8 cellular contexts compared by ENCODE assay signal in genomic region chr12:56266634-56267442, GRCh38. TPM values are rescaled to one million over a fixed set of nuclear protein-coding genes. Genes with fewer than 3 reads are reported as not detected.
DNase-seq lines count a peak whose midpoint lies in the region; ATAC-seq and TF ChIP-seq lines count a peak whose summit lies in the region.

COQ10A (plus strand) TSS chr12:56266942; CDS start chr12:56267119, 177 bp downstream.

- H3F3A ChIP-seq in OCI-LY1 (ENCODE audit: insufficient read depth, low read length) = peaks cover 3% of the 10 kb centered on the region; the same call in 1 of the 2 replicates

- H3K79me2 ChIP-seq in OCI-LY1 (ENCODE audit: insufficient read depth, low read length) = no peaks in the 10 kb centered on the region

- no peaks in the 10 kb centered on the region for H3K9me2 ChIP-seq in OCI-LY1 (ENCODE audit: low read depth, low read length)

- WGBS in HUES64 = under 1% methylated on average over 71 of the region's 71 CpGs

- peak; percentile 56 for TF ChIP-seq CTCF in OCI-LY1 (IDR thresholded peaks at IDR 0.05; ENCODE audit: low read length)

- H3K4me1 ChIP-seq in HUES64 (ENCODE audit: insufficient read depth, low read length) (peaks cover 4% of the 10 kb centered on the region), OCI-LY1 (ENCODE audit: insufficient read depth, low read length, severe bottlenecking) (peaks cover 16% of the 10 kb centered on the region)

- peaks cover 26% of the 10 kb centered on the region for H3K36me3 ChIP-seq in HUES64 (ENCODE audit: insufficient read depth, low read length)
- peaks cover 19% of the 10 kb centered on the region; the same call in 1 of the 2 replicates for H3K36me3 ChIP-seq in OCI-LY1 (ENCODE audit: insufficient read depth, low read length)

- peak within 1 kb of the TSS; percentile 88 for H3K4me2 ChIP-seq in OCI-LY1 (ENCODE audit: low read length)

- DNase-seq in DMS 273 (lab: John Stamatoyannopoulos, UW; ENCODE audit: unreplicated experiment) (peak; percentile 95), activated T-cell treated with anti-CD3 and anti-CD28 coated beads for 1 hour (ENCODE audit: low read depth) (peak; percentile 85), epidermal melanocyte (ENCODE audit: insufficient read length, low spot score) (peak; percentile 91), middle frontal gyrus (ENCODE audit: extremely low spot score, low spot score) (peak; percentile 73)
- peak; percentile 79 to 84 for DNase-seq in stimulated activated CD8-positive, alpha-beta memory T cell treated with anti-CD3 and anti-CD28 coated beads, Interleukin-2, amount 100 ng/mL, for 48 hours (ENCODE audit: low read depth in 2 of 2)

- no peaks in the 10 kb centered on the region for H3K9me3 ChIP-seq in HUES64 (ENCODE audit: insufficient read depth, low read depth, low read length)
- no peaks in the 10 kb centered on the region for H3K9me3 ChIP-seq in OCI-LY1 (ENCODE audit: low read length)

- H4K20me1 ChIP-seq in OCI-LY1 (ENCODE audit: insufficient read depth, low read length) = no peaks in the 10 kb centered on the region

- H3K9ac ChIP-seq in HUES64 (ENCODE audit: low read depth, low read length) (peak within 1 kb of the TSS; percentile 90), OCI-LY1 (ENCODE audit: low read length) (peak within 1 kb of the TSS; percentile 64)

- H3K27ac ChIP-seq in HUES64 (ENCODE audit: low read depth, low read length) (peak within 1 kb of the TSS; percentile 92), OCI-LY1 (ENCODE audit: low read depth, low read length, poor library complexity, severe bottlenecking) (peak within 1 kb of the TSS; percentile 64)

- ATAC-seq in GM21423 (IDR thresholded peaks at IDR 0.05; ENCODE audit: unreplicated experiment) = peak; percentile 83

- H2AFZ ChIP-seq in OCI-LY1 (ENCODE audit: low read length) = 0 out of 2 replicates have a peak within 1 kb of the TSS, but pooled peaks have one; percentile 28

- H3K27me3 ChIP-seq in HUES64 (ENCODE audit: insufficient read depth, low read length) (no peaks in the 10 kb centered on the region), OCI-LY1 (ENCODE audit: insufficient read depth, low read length) (no peaks in the 10 kb centered on the region)

- H3K4me3 ChIP-seq in HUES64 (ENCODE audit: low read length) (peak within 1 kb of the TSS; percentile 84), OCI-LY1 (ENCODE audit: low read depth, low read length, poor library complexity, severe bottlenecking) (peak within 1 kb of the TSS; percentile 66)

RNA-seq across cellular contexts. Expression of gene COQ10A, which starts in this region (rescaled TPM):
- polyA plus RNA-seq in HUES64 (2013, experiment 1 of 2) = 11.8 TPM
- 14.3 TPM for polyA plus RNA-seq in HUES64 (2013, experiment 2 of 2)

Comparison
In these comparisons a context has a peak if more than half of its experiments do, and no peak if none do; other contexts are left out.
1. Peak in every context shown above with its lines: DNase-seq, ATAC-seq, H3K4me3 ChIP-seq and H3K27ac ChIP-seq.